ENCODE assay signal across 22 cellular contexts in the genomic region with DNA sequence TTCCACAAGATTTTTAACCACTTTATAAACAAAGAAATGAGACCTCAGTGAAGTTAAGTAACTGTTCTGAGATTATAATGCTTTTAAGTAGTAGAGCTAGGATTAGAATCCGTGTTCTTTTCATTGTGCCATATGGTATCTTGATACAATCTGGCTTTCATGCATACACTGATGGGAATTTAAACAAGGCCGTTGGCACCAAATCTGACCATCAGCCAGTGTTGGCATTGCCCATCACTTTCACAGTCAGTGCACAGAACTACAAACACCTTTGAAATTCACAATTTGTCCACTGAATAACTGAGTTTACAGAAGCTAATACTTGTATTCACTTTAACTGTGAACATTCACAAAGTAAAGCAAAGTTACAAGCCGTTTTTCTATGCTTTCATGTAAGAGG.
"Had no signal": no experiment of that assay in that cellular context is flagged by ENCODE, and none has a peak within 500 bp of the region (broad histone marks: within the 10 kb centered on the region; RNA-seq: fewer than 3 reads in every experiment).

No MANE protein-coding gene starts in this region.

- DNase-seq: activated CD4-positive, alpha-beta T cell treated with anti-CD3 and anti-CD28 coated beads for 4 hours; activated CD4-positive, alpha-beta T cell treated with anti-CD3 and anti-CD28 coated beads, Interleukin-2, amount 50 U/mL, for 4 hours; activated naive CD4-positive, alpha-beta T cell; activated naive CD8-positive, alpha-beta T cell treated with anti-CD3 and anti-CD28 coated beads for 36 hours; activated T-cell treated with anti-CD3 and anti-CD28 coated beads for 4 hours; activated T-cell treated with anti-CD3 and anti-CD28 coated beads, Interleukin-2, amount 50 U/mL, for 72 hours; adrenal gland; aorta; body of pancreas; cortex of kidney; effector memory CD8-positive, alpha-beta T cell; kidney; midbrain; naive thymus-derived CD8-positive, alpha-beta T cell; nucleus accumbens; pancreas; psoas muscle; sigmoid colon; small intestine; stimulated activated CD4-positive, alpha-beta T cell treated with anti-CD3 and anti-CD28 coated beads, Interleukin-4, amount 100 ng/mL, for 24 hours; stomach; tibial artery had no signal
